In genomic region chr22:39942433-39943213, GRCh38 we compare ENCODE assay signal across 2 cellular contexts.
TF ChIP-seq lines count a peak whose summit lies in the region.

No MANE protein-coding gene starts in this region.

TF ChIP-seq in GM23338, 12 proteins besides CTCF, POLR2A, EP300 and RAD21:
- no peak for TF ChIP-seq JUNB (IDR thresholded peaks at IDR 0.05; ENCODE audit: unreplicated experiment)
- TF ChIP-seq ETS1 (IDR thresholded peaks at IDR 0.05) = no peak
- no peak for TF ChIP-seq ZNF331 (CRISPR knock-in tag; IDR thresholded peaks at IDR 0.05; ENCODE audit: low read depth)
- no peak for TF ChIP-seq POLR2AphosphoS5 (IDR thresholded peaks at IDR 0.05; ENCODE audit: low read depth)
- TF ChIP-seq ZNF114 (CRISPR knock-in tag; IDR thresholded peaks at IDR 0.05) = no peak
- TF ChIP-seq NANOG (IDR thresholded peaks at IDR 0.05; ENCODE audit: borderline replicate concordance) = no peak
TF ChIP-seq in GM23338: peak in this region for 0.

TF ChIP-seq in K562, 482 proteins besides CTCF, POLR2A, EP300 and RAD21:
- peak; percentile 61 for TF ChIP-seq CEBPB (tag; IDR thresholded peaks at IDR 0.05)
- TF ChIP-seq SRSF1 (IDR thresholded peaks at IDR 0.05; ENCODE audit: low read depth, low read length) = no peak
- TF ChIP-seq CEBPG (CRISPR knock-in tag; IDR thresholded peaks at IDR 0.05) = no peak
- peak; percentile 25 to 29; a peak in 1 of 4 replicates for TF ChIP-seq CEBPG (tag; conservative IDR thresholded peaks at IDR 0.05 in 1 of 2, IDR thresholded peaks at IDR 0.05 in 1 of 2)
- 0 out of 2 replicates have a peak, but pooled peaks have one; percentile 16 for TF ChIP-seq BCOR (IDR thresholded peaks at IDR 0.05)
- peak; percentile 71 for TF ChIP-seq ZNF384 (IDR thresholded peaks at IDR 0.05; ENCODE audit: low read depth, low read length)
- peak; percentile 58 for TF ChIP-seq ZNF121 (CRISPR knock-in tag; conservative IDR thresholded peaks at IDR 0.05)
- no peak for TF ChIP-seq SAFB (IDR thresholded peaks at IDR 0.05; ENCODE audit: borderline replicate concordance, low read depth, low read length)
- no peak for TF ChIP-seq PURB (CRISPR knock-in tag; IDR thresholded peaks at IDR 0.05; ENCODE audit: low read depth)
- TF ChIP-seq SPI1 (IDR thresholded peaks at IDR 0.05; ENCODE audit: borderline replicate concordance, low read depth, low read length) = peak; percentile 37; the same call in 1 of the 2 replicates
